16 cellular contexts compared by ENCODE assay signal in the genomic region with DNA sequence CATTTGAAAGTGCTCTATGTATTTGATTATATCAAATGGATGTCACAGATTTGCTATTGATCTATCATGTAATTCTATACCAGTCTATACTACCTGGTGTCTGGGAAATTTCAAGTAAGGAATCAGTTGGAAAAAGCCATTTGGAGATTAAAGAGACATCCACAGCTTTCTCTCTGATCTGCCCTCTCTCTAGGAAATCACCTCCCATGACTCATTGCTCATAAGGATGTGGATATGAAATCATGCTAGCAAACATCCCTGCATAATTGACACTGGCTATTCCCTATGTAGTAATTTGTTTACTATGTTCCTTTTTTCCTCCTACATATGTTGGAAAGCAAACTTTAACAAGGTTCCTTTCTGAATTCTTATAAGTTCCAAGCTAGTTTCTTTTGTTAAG.
A peak's percentile ranks its signal among the peaks of the same experiment; 100 is the strongest.
DNase-seq lines count a peak whose midpoint lies in the region; ATAC-seq, FAIRE-seq and TF ChIP-seq lines count a peak whose summit lies in the region.
"Had no signal": no experiment of that assay in that cellular context is flagged by ENCODE, and none has a peak within 500 bp of the region (broad histone marks: within the 10 kb centered on the region; RNA-seq: fewer than 3 reads in every experiment).

No MANE protein-coding gene starts in this region.

- H3K4me3 ChIP-seq in adipocyte (ENCODE audit: low read length): no peak overlapping the region
- H3K4me3 ChIP-seq in fibroblast of mammary gland (ENCODE audit: control insufficient read depth, low read depth, low read length): no peak overlapping the region
- H3K4me3 ChIP-seq in pancreas: no peak overlapping the region
- H3K4me3 ChIP-seq in GM23248: no peak overlapping the region
- H3K4me3 ChIP-seq: SK-N-MC had no signal

- H3K27ac ChIP-seq in pancreas: no peak overlapping the region
- H3K27ac ChIP-seq in GM23248: no peak overlapping the region
- H3K27ac ChIP-seq: SK-N-MC had no signal

- no peak overlapping the region for H3K9ac ChIP-seq in adipocyte (ENCODE audit: low read length)
- no peak overlapping the region for H3K9ac ChIP-seq in GM23248

- H3F3A ChIP-seq in GM23248 (ENCODE audit: insufficient read depth): no peaks in the 10 kb centered on the region

- no peaks in the 10 kb centered on the region for H3K9me2 ChIP-seq in GM23248 (ENCODE audit: insufficient read depth)

- H3K9me3 ChIP-seq in adipocyte (ENCODE audit: control insufficient read depth, low read length): no peaks in the 10 kb centered on the region
- H3K9me3 ChIP-seq in pancreas: no peaks in the 10 kb centered on the region
- H3K9me3 ChIP-seq in GM23248 (ENCODE audit: low read depth): no peaks in the 10 kb centered on the region

- no peak overlapping the region for H3K4me2 ChIP-seq in GM23248 (ENCODE audit: unreplicated experiment)

- ATAC-seq in pancreas: no peak

- no peaks in the 10 kb centered on the region for H4K20me1 ChIP-seq in GM23248 (ENCODE audit: insufficient read depth)

- no peaks in the 10 kb centered on the region for H3K36me3 ChIP-seq in adipocyte (ENCODE audit: control insufficient read depth, insufficient read depth, low read length, severe bottlenecking)
- no peaks in the 10 kb centered on the region for H3K36me3 ChIP-seq in pancreas
- H3K36me3 ChIP-seq in GM23248 (ENCODE audit: low read depth): no peaks in the 10 kb centered on the region

- TF ChIP-seq CTCF in fibroblast of mammary gland (conservative IDR thresholded peaks at IDR 0.05; ENCODE audit: control insufficient read depth, insufficient read depth, low read depth, low read length): no peak
- TF ChIP-seq CTCF in pancreas (IDR thresholded peaks at IDR 0.05): no peak

- peak; percentile 1 for DNase-seq in HCEC 1CT
- DNase-seq in adipocyte (ENCODE audit: low read depth): peak; percentile 22
- DNase-seq in fibroblast of mammary gland (ENCODE audit: low read depth): peak; percentile 10
- no peak for DNase-seq in pancreas
- DNase-seq in GM23248: no peak
- no peak for DNase-seq in LoVo (ENCODE audit: low spot score)
- DNase-seq in NCI-H748 treated with DMSO at 0.1 percent for 48 hours (lab: John Stamatoyannopoulos, UW): no peak
- DNase-seq: COR-L47, H7, NCI-H1105, NCI-H1694, NCI-H345, NCI-H526, OCI-M1 had no signal

- no peaks in the 10 kb centered on the region for H3K79me2 ChIP-seq in GM23248 (ENCODE audit: insufficient read depth)

- peak; percentile 83 for FAIRE-seq in pancreas (lab: Jason Lieb, UNC)
- FAIRE-seq: GM19239 had no signal

- intact Hi-C loops in pancreas (cut with DNase I): no loop called here

- no peak overlapping the region for H2AFZ ChIP-seq in GM23248

- H3K4me1 ChIP-seq in adipocyte (ENCODE audit: control insufficient read depth, insufficient read depth, low read length) (no peaks in the 10 kb centered on the region), pancreas (no peaks in the 10 kb centered on the region), GM23248 (ENCODE audit: insufficient read depth) (no peaks in the 10 kb centered on the region)

- H3K27me3 ChIP-seq in adipocyte (replicated peaks; ENCODE audit: control insufficient read depth, insufficient read depth, low read length) (peaks cover 29% of the 10 kb centered on the region), pancreas (peaks cover 0 to 12% (median 0%) of the 10 kb centered on the region in 4 donors), GM23248 (replicated peaks; ENCODE audit: insufficient read depth) (no peaks in the 10 kb centered on the region)

- in situ Hi-C loops in GM23248 (cut with MboI): no loop called here

Comparison
In these comparisons a context has a peak if more than half of its experiments do, and no peak if none do; other contexts are left out.
1. DNase-seq: peak in HCEC 1CT (single experiment), adipocyte (single experiment) and fibroblast of mammary gland (single experiment); none in pancreas (0 of 6), GM23248 (single experiment), LoVo (single experiment) and NCI-H748 treated with DMSO at 0.1 percent for 48 hours (single experiment).